ENCODE assay signal across 15 cellular contexts in the genomic region with DNA sequence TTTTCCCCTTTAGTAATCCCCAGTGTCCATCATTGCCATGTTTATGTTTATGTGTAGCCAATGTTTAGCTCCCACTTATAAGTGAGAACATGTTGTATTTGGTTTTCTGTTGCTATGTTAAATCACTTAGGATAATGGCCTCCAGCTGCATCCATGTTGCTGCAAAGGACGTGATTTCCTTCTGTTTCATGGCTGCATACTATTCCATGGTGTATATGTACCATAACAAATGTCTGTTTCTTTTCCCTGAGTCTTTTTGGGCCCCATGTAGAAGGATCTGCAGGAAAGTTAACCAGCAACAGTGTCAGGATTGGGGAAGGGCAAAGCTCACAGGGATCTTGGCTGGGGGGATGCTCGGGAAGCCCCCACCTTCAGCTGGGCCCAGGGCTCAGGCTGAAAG.
DNase-seq lines count a peak whose midpoint lies in the region; ATAC-seq and TF ChIP-seq lines count a peak whose summit lies in the region.
"Had no signal": no experiment of that assay in that cellular context is flagged by ENCODE, and none has a peak within 500 bp of the region (broad histone marks: within the 10 kb centered on the region; RNA-seq: fewer than 3 reads in every experiment).

No MANE protein-coding gene starts in this region.

- H2BK15ac ChIP-seq in mesenchymal stem cell (ENCODE audit: low read depth, poor library complexity, severe bottlenecking) = peak overlapping the region; percentile 36

- H3K36me3 ChIP-seq in PC-3 (ENCODE audit: low read depth, low read length) = no peaks in the 10 kb centered on the region
- H3K36me3 ChIP-seq in mesenchymal stem cell (ENCODE audit: control insufficient read depth in 1 of 2, insufficient read depth in 2 of 2, low read depth in 1 of 2, low read length in 2 of 2) = no peaks in the 10 kb centered on the region

- no peak overlapping the region for H2BK12ac ChIP-seq in mesenchymal stem cell (ENCODE audit: low read length in 2 of 2)

- no peaks in the 10 kb centered on the region for H3K27me3 ChIP-seq in PC-3 (ENCODE audit: low read length)
- peaks cover 39 to 66% of the 10 kb centered on the region in 2 experiments for H3K27me3 ChIP-seq in mesenchymal stem cell (ENCODE audit: control insufficient read depth in 1 of 2, insufficient read depth in 1 of 2, low read length in 2 of 2)

- no peak overlapping the region for H3K14ac ChIP-seq in mesenchymal stem cell (ENCODE audit: low read length in 2 of 2)

- POLR2A ChIA-PET in PC-3 (lab: Charles Lee; ENCODE audit: unreplicated experiment) (no interaction called here), RWPE1 (lab: Yijun Ruan, JAX; ENCODE audit: low non-redundant PET) (no interaction called here)

- no peak overlapping the region for H3K18ac ChIP-seq in mesenchymal stem cell (ENCODE audit: low read depth in 1 of 2, low read length in 2 of 2)

- no peaks in the 10 kb centered on the region for H3K9me3 ChIP-seq in PC-3 (ENCODE audit: low read length)
- H3K9me3 ChIP-seq in mesenchymal stem cell (ENCODE audit: control insufficient read depth, low read length) = no peaks in the 10 kb centered on the region

- H4K8ac ChIP-seq in mesenchymal stem cell (ENCODE audit: low read length) = no peak overlapping the region

- WGBS in mesenchymal stem cell = 89% methylated on average over 2 of the region's 2 CpGs

- no peak for ATAC-seq in PC-3
- ATAC-seq in HG03108 (IDR thresholded peaks at IDR 0.05; ENCODE audit: unreplicated experiment) = no peak

- intact Hi-C loops in PC-3 (cut with micrococcal nuclease) = loop anchor here (2.0 to 10.0 kb wide), 3 partner anchors 63 to 445 kb away; no protein-coding TSS in a partner anchor

- H3K4me2 ChIP-seq in PC-3 (ENCODE audit: low read length) = no peak overlapping the region
- H3K4me2 ChIP-seq in mesenchymal stem cell (ENCODE audit: low read length, poor library complexity, severe bottlenecking) = no peak overlapping the region

- H3K4ac ChIP-seq in mesenchymal stem cell (ENCODE audit: low read depth in 1 of 2, low read length in 2 of 2) = no peak overlapping the region

- H3K9me2 ChIP-seq in PC-3 (replicated peaks; ENCODE audit: low read length) = no peaks in the 10 kb centered on the region

- no peak overlapping the region for H2BK5ac ChIP-seq in mesenchymal stem cell (ENCODE audit: low read depth, low read length, poor library complexity, severe bottlenecking)

- H3K79me2 ChIP-seq in PC-3 (ENCODE audit: low read length) = no peaks in the 10 kb centered on the region

- no TSS peak for BruUV-seq in PC-3 (replicated peaks; lab: Mats Ljungman, UMichigan)

- no peak overlapping the region for H4K91ac ChIP-seq in mesenchymal stem cell (ENCODE audit: low read length)

- no peaks in the 10 kb centered on the region for H3K79me1 ChIP-seq in mesenchymal stem cell (replicated peaks; ENCODE audit: low read length, poor library complexity, severe bottlenecking)

- CTCF ChIA-PET in PC-3 (lab: Charles Lee) (interaction anchor here (0.6 kb wide), 1 partner anchor 64 kb away, joined by 3 read pairs; no protein-coding TSS in a partner anchor), RWPE1 (lab: Yijun Ruan, JAX) (interaction anchor here (0.6 to 1.1 kb wide), 2 partner anchors 45 to 771 kb away, joined by 3 read pairs; no protein-coding TSS in a partner anchor)

- no peak overlapping the region for H3K23ac ChIP-seq in mesenchymal stem cell (ENCODE audit: low read length in 2 of 2)

- H3K9ac ChIP-seq in PC-3 (ENCODE audit: low read length) = peak overlapping the region; percentile 42
- no peak overlapping the region for H3K9ac ChIP-seq in mesenchymal stem cell (ENCODE audit: low read length)
- H3K9ac ChIP-seq: GM23248 had no signal

- no peak for DNase-seq in PC-3
- no peak for DNase-seq in RWPE1 (ENCODE audit: low spot score)
- no peak for DNase-seq in mesenchymal stem cell
- DNase-seq in NCI-H345 (lab: John Stamatoyannopoulos, UW) = no peak
- DNase-seq in midbrain (lab: John Stamatoyannopoulos, UW) = no peak
- DNase-seq: C1 segment of cervical spinal cord; Calu3; CD4-positive, alpha-beta memory T cell; COR-L47; DMS153; DND-41; GM23248; H7; HCEC 1CT had no signal

- H2AK5ac ChIP-seq in mesenchymal stem cell (ENCODE audit: low read length, severe bottlenecking) = no peak overlapping the region

- H3K4me1 ChIP-seq in PC-3 (ENCODE audit: insufficient read depth, low read length) = peaks cover 40% of the 10 kb centered on the region
- no peaks in the 10 kb centered on the region for H3K4me1 ChIP-seq in mesenchymal stem cell (ENCODE audit: control insufficient read depth, insufficient read depth, low read depth, low read length)

- H3K4me3 ChIP-seq in PC-3 (ENCODE audit: low read length) (no peak overlapping the region), mesenchymal stem cell (ENCODE audit: insufficient read depth in 1 of 2, low read depth in 1 of 2, low read length in 2 of 2) (no peak overlapping the region)
- H3K4me3 ChIP-seq: GM23248 had no signal

- no peak overlapping the region for H2BK120ac ChIP-seq in mesenchymal stem cell (ENCODE audit: low read depth, low read length)

- peak overlapping the region; percentile 83 for H3K27ac ChIP-seq in PC-3 (ENCODE audit: low read length)
- peak overlapping the region; percentile 100 for H3K27ac ChIP-seq in RWPE1
- H3K27ac ChIP-seq in mesenchymal stem cell (ENCODE audit: low read length, poor library complexity, severe bottlenecking) = no peak overlapping the region
- H3K27ac ChIP-seq: GM23248 had no signal

- no peaks in the 10 kb centered on the region for H4K20me1 ChIP-seq in PC-3 (ENCODE audit: low read length)

- H3F3A ChIP-seq in PC-3 (ENCODE audit: low read length, unreplicated experiment) = no peaks in the 10 kb centered on the region

- no peak overlapping the region for H2AFZ ChIP-seq in PC-3 (ENCODE audit: low read length)
- H2AFZ ChIP-seq in mesenchymal stem cell (ENCODE audit: low read depth, low read length) = no peak overlapping the region
- H2AFZ ChIP-seq: GM23248 had no signal

- TF ChIP-seq CTCF in PC-3 (conservative IDR thresholded peaks at IDR 0.05; ENCODE audit: low read depth, low read length) (no peak), RWPE1 (conservative IDR thresholded peaks at IDR 0.05; ENCODE audit: low read depth) (no peak)
